ENCODE assay signal across 16 cellular contexts in genomic region chr16:24102120-24102740, GRCh38.
DNase-seq lines count a peak whose midpoint lies in the region; ATAC-seq and TF ChIP-seq lines count a peak whose summit lies in the region.
"Had no signal": no experiment of that assay in that cellular context is flagged by ENCODE, and none has a peak within 500 bp of the region (broad histone marks: within the 10 kb centered on the region; RNA-seq: fewer than 3 reads in every experiment).

No MANE protein-coding gene starts in this region.

- intact Hi-C loops in left colon (cut with DNase I, micrococcal nuclease), result no loop called here

- peak overlapping the region; percentile 32 to 55 (median 50) for H3K27ac Mint-ChIP-seq in CD4-positive, CD25-positive, alpha-beta regulatory T cell
- peak overlapping the region; percentile 63 for H3K27ac Mint-ChIP-seq in memory B cell

- peaks cover 0 to 3% (median 0%) of the 10 kb centered on the region in 7 donors for H3K9me3 Mint-ChIP-seq in CD4-positive, CD25-positive, alpha-beta regulatory T cell
- peaks cover 3% of the 10 kb centered on the region for H3K9me3 Mint-ChIP-seq in memory B cell

- no peaks in the 10 kb centered on the region for H3K4me1 ChIP-seq in CD4-positive, CD25-positive, alpha-beta regulatory T cell (ENCODE audit: control insufficient read depth, insufficient read depth, low read length, poor library complexity, severe bottlenecking)
- no peaks in the 10 kb centered on the region for H3K4me1 ChIP-seq in foreskin keratinocyte
- H3K4me1 ChIP-seq: body of pancreas, heart left ventricle, parathyroid adenoma had no signal

- H3K27me3 ChIP-seq in CD4-positive, CD25-positive, alpha-beta regulatory T cell (ENCODE audit: control insufficient read depth, insufficient read depth, low read length), result no peaks in the 10 kb centered on the region
- no peaks in the 10 kb centered on the region for H3K27me3 ChIP-seq in foreskin keratinocyte
- H3K27me3 ChIP-seq: body of pancreas, heart left ventricle, vagina had no signal

- ATAC-seq in CD4-positive, CD25-positive, alpha-beta regulatory T cell (ENCODE audit: low read depth in 2 of 2), result no peak
- ATAC-seq in memory B cell (ENCODE audit: low read depth) (no peak), left colon (no peak), foreskin keratinocyte (no peak)
- ATAC-seq: body of pancreas, heart left ventricle, T-cell had no signal

- no peak for DNase-seq in CD4-positive, CD25-positive, alpha-beta regulatory T cell
- peak; percentile 3 for DNase-seq in MV-4-11 (lab: John Stamatoyannopoulos, UW)
- peak in 31 of 58 donors; percentile 5 to 56 (median 21) for DNase-seq in anterior cingulate cortex (lab: John Stamatoyannopoulos, UW)
- no peak for DNase-seq in memory B cell (ENCODE audit: low spot score in 2 of 2)
- DNase-seq in NCI-H82 treated with DMSO at 0.1 percent for 48 hours (lab: John Stamatoyannopoulos, UW; ENCODE audit: unreplicated experiment), result no peak
- DNase-seq in left colon, result no peak
- DNase-seq in foreskin keratinocyte, result no peak
- no peak for DNase-seq in DMS53 (lab: John Stamatoyannopoulos, UW)
- DNase-seq: activated CD4-positive, alpha-beta T cell treated with anti-CD3 and anti-CD28 coated beads for 1 hour; body of pancreas; HCEC 1CT; heart left ventricle; NCI-H2081; T-cell had no signal

- H3K4me3 Mint-ChIP-seq in CD4-positive, CD25-positive, alpha-beta regulatory T cell, result peak overlapping the region in 1 of 4 donors; percentile 88
- H3K4me3 Mint-ChIP-seq in memory B cell, result no peak overlapping the region
- H3K4me3 Mint-ChIP-seq: T-cell had no signal

- H3K36me3 ChIP-seq in CD4-positive, CD25-positive, alpha-beta regulatory T cell (ENCODE audit: control insufficient read depth, insufficient read depth, low read length), result peaks cover 18% of the 10 kb centered on the region
- H3K36me3 ChIP-seq: heart left ventricle, vagina had no signal

- peaks cover 62% of the 10 kb centered on the region for H3K36me3 Mint-ChIP-seq in CD4-positive, CD25-positive, alpha-beta regulatory T cell
- peaks cover 53% of the 10 kb centered on the region for H3K36me3 Mint-ChIP-seq in memory B cell

- H3K27me3 Mint-ChIP-seq in CD4-positive, CD25-positive, alpha-beta regulatory T cell, result no peaks in the 10 kb centered on the region
- no peaks in the 10 kb centered on the region for H3K27me3 Mint-ChIP-seq in memory B cell
- H3K27me3 Mint-ChIP-seq: T-cell had no signal

- no peak overlapping the region for H3K27ac ChIP-seq in CD4-positive, CD25-positive, alpha-beta regulatory T cell (ENCODE audit: insufficient read depth, low read length, poor library complexity, severe bottlenecking)
- H3K27ac ChIP-seq in foreskin keratinocyte, result no peak overlapping the region
- H3K27ac ChIP-seq: body of pancreas, heart left ventricle, parathyroid adenoma, vagina had no signal

- no peak overlapping the region for H3K4me3 ChIP-seq in CD4-positive, CD25-positive, alpha-beta regulatory T cell (ENCODE audit: low read depth, low read length)
- H3K4me3 ChIP-seq: body of pancreas, heart left ventricle, vagina had no signal

- TF ChIP-seq CTCF in foreskin keratinocyte (conservative IDR thresholded peaks at IDR 0.05), result no peak

- H3K4me1 Mint-ChIP-seq in CD4-positive, CD25-positive, alpha-beta regulatory T cell, result peaks cover 2 to 13% (median 6%) of the 10 kb centered on the region in 4 donors
- H3K4me1 Mint-ChIP-seq in memory B cell, result peaks cover 5% of the 10 kb centered on the region
- H3K4me1 Mint-ChIP-seq: T-cell had no signal

- no peaks in the 10 kb centered on the region for H3K9me3 ChIP-seq in CD4-positive, CD25-positive, alpha-beta regulatory T cell (ENCODE audit: control insufficient read depth in 2 of 2, low read length in 2 of 2)
- H3K9me3 ChIP-seq: body of pancreas, vagina had no signal

Comparison
In these comparisons a context has a peak if more than half of its experiments do, and no peak if none do; other contexts are left out.
1. DNase-seq: peak in MV-4-11 (single experiment) and anterior cingulate cortex (31 of 58); none in CD4-positive, CD25-positive, alpha-beta regulatory T cell (0 of 3), memory B cell (0 of 2), NCI-H82 treated with DMSO at 0.1 percent for 48 hours (single experiment), left colon (0 of 2), foreskin keratinocyte (0 of 2) and DMS53 (single experiment).